ENCODE assay signal across 8 cellular contexts in the genomic region with DNA sequence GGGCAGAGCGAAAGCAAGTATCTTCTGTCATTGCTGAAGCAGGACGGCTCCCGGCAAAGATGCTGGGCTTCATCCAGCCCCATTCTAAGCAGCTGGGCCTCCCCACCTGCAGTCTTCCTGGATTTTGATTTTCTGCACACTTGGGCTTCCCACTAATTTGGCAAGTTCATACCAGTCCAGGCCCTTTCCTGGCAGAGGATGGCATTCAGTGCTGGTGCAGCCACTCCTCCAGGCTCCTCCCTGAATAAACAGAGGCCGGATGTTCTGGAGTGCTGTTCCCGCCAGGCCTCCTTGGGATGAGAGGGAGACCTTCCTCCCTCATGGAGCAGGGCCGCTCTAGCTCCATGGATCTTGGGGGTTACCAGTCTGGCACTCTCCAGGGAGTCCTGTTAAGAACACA. TPM values are rescaled to one million over a fixed set of nuclear protein-coding genes. Genes with fewer than 3 reads are reported as not detected.
DNase-seq lines count a peak whose midpoint lies in the region; ATAC-seq lines count a peak whose summit lies in the region.

No MANE protein-coding gene starts in this region.

- ATAC-seq in esophagus mucosa (peak; percentile 60), GM21360 (IDR thresholded peaks at IDR 0.05; ENCODE audit: unreplicated experiment) (no peak), HG02973 (IDR thresholded peaks at IDR 0.05; ENCODE audit: unreplicated experiment) (no peak), HG03520 (IDR thresholded peaks at IDR 0.05; ENCODE audit: unreplicated experiment) (no peak)

- DNase-seq in DMS53 treated with DMSO at 0.1 percent for 48 hours (lab: John Stamatoyannopoulos, UW; ENCODE audit: unreplicated experiment) (peak; percentile 22), NCI-H510A treated with DMSO at 0.1 percent for 48 hours (lab: John Stamatoyannopoulos, UW) (peak; percentile 60), renal cortical epithelial cell (ENCODE audit: low read depth) (peak; percentile 38), SKM-1 treated with dmso at 0.1 percent for 144 hours (lab: John Stamatoyannopoulos, UW; ENCODE audit: unreplicated experiment) (no peak)

RNA-seq across cellular contexts. Expression of a gene that starts 3.4 kb away (rescaled TPM):
- total RNA-seq in esophagus mucosa (59.7 TPM), renal cortical epithelial cell (6.3 and 26.8 TPM in 2 replicates)

RNA-seq across cellular contexts. Expression of a gene that starts 57.8 kb away (rescaled TPM):
- total RNA-seq in esophagus mucosa, result 90.8 TPM
- 22.9 and 103 TPM in 2 replicates for total RNA-seq in renal cortical epithelial cell
